In genomic region chr1:45339694-45340558, GRCh38 we compare ENCODE assay signal across 8 cellular contexts. TPM values are rescaled to one million over a fixed set of nuclear protein-coding genes. Genes with fewer than 3 reads are reported as not detected.
A peak's percentile ranks its signal among the peaks of the same experiment; 100 is the strongest.
DNase-seq lines count a peak whose midpoint lies in the region; ATAC-seq and TF ChIP-seq lines count a peak whose summit lies in the region.

TSS of gene MUTYH (minus strand) at chr1:45340440. CDS start at chr1:45334505, 5,935 bp downstream.
TSS of gene TOE1 (plus strand) at chr1:45340170. CDS start at chr1:45340253, 83 bp downstream.

- H3K4me1 ChIP-seq in heart left ventricle (peaks cover 0 to 32% (median 23%) of the 10 kb centered on the region in 12 donors), trophoblast cell (ENCODE audit: control insufficient read depth in 1 of 2, insufficient read depth in 2 of 2, low read length in 2 of 2) (peaks cover 10 to 15% of the 10 kb centered on the region in 2 experiments), transverse colon (peaks cover 9 to 58% (median 43%) of the 10 kb centered on the region in 4 donors)

- peak within 1 kb of the TSS; percentile 74 for H3K18ac ChIP-seq in trophoblast cell (ENCODE audit: low read length)

- TF ChIP-seq POLR2A in heart left ventricle (IDR thresholded peaks at IDR 0.05) (peak in 1 of 2 donors; percentile 60), transverse colon (IDR thresholded peaks at IDR 0.05) (peak; percentile 94)

- H2BK120ac ChIP-seq in trophoblast cell (ENCODE audit: insufficient read depth, low read length, poor library complexity) = peak within 1 kb of the TSS; percentile 71

- ATAC-seq in HG02870 (IDR thresholded peaks at IDR 0.05; ENCODE audit: unreplicated experiment) = peak; percentile 77
- ATAC-seq in heart left ventricle = peak; percentile 92 to 96 (median 96)

- H3K9ac ChIP-seq in trophoblast cell (ENCODE audit: low read length) = peak within 1 kb of the TSS; percentile 92

- H3K79me1 ChIP-seq in trophoblast cell (ENCODE audit: low read length) = peaks cover 10% of the 10 kb centered on the region

- TF ChIP-seq EP300 in transverse colon (IDR thresholded peaks at IDR 0.05; ENCODE audit: low read depth) = no peak

- peak within 1 kb of the TSS; percentile 59 for H2AFZ ChIP-seq in trophoblast cell (ENCODE audit: insufficient read depth, low read length, poor library complexity)

- peak within 1 kb of the TSS; percentile 20 for H3K4ac ChIP-seq in trophoblast cell (ENCODE audit: low read depth, low read length)

- H3K9me3 ChIP-seq in heart left ventricle (no peaks in the 10 kb centered on the region), trophoblast cell (ENCODE audit: insufficient read depth, low read depth, low read length) (no peaks in the 10 kb centered on the region), transverse colon (no peaks in the 10 kb centered on the region)

- WGBS in heart left ventricle, 4 donors = 0 to 1% (median 0%) methylated on average over 47 to 74 of the region's 74 CpGs
- no CpG with 5 or more reads among the region's 74 CpGs for WGBS in trophoblast cell (ENCODE audit: extremely low coverage, insufficient coverage, insufficient read length)
- 1% methylated on average over 40 of the region's 74 CpGs; no CpG with 5 or more reads in 1 of the 2 donors for WGBS in transverse colon (ENCODE audit: low coverage in 1 of 2), 2 donors

- intact Hi-C loops in heart left ventricle (cut with DNase I) (loop anchor here in 4 of 10 donors (2.0 to 5.0 kb wide), 3 partner anchors 37 to 152 kb away; partner anchors contain the start of gene TESK2 (in 1 of the 4)), transverse colon (cut with DNase I; ENCODE audit: low total_unique reads) (no loop called here)

- H4K12ac ChIP-seq in trophoblast cell (ENCODE audit: low read depth, low read length) = peak within 1 kb of the TSS; percentile 94

- H3K4me3 ChIP-seq in heart left ventricle = peak within 1 kb of the TSS; percentile 65 to 98 (median 86)
- peak within 1 kb of the TSS; percentile 76 for H3K4me3 ChIP-seq in trophoblast cell (ENCODE audit: low read depth, low read length)
- peak within 1 kb of the TSS; percentile 60 to 89 (median 68) for H3K4me3 ChIP-seq in transverse colon

- no peak within 1 kb of the TSS for H2AK5ac ChIP-seq in trophoblast cell (ENCODE audit: low read length)

- in situ Hi-C loops in GM13977 (cut with MboI; ENCODE audit: low pct_unique_long_range_greater_than_20kb, low sequenced_read_pairs, unreplicated experiment) = no loop called here
- in situ Hi-C loops in transverse colon (cut with MboI; ENCODE audit: low pct_ligation_motif_present in 1 of 4, low pct_unique_long_range_greater_than_20kb in 1 of 4, low sequenced_read_pairs in 3 of 4) = loop anchor here in 1 of 4 donors (10.0 kb wide), 1 partner anchor 235 kb away; no protein-coding TSS in a partner anchor

- peaks cover 6% of the 10 kb centered on the region for H3K79me2 ChIP-seq in trophoblast cell (ENCODE audit: control insufficient read depth, insufficient read depth, low read length, poor library complexity)

- H2BK12ac ChIP-seq in trophoblast cell (ENCODE audit: low read length) = no peak within 1 kb of the TSS

- H3K14ac ChIP-seq in trophoblast cell (ENCODE audit: low read length) = peak within 1 kb of the TSS; percentile 90

- H3K27ac ChIP-seq in heart left ventricle (peak within 1 kb of the TSS; percentile 89 to 99 (median 98)), trophoblast cell (ENCODE audit: low read depth, low read length) (peak within 1 kb of the TSS; percentile 77), transverse colon (peak within 1 kb of the TSS; percentile 90 to 98 (median 96))

- H3K23ac ChIP-seq in trophoblast cell (ENCODE audit: low read length) = no peak within 1 kb of the TSS

- no peak for TF ChIP-seq CTCF in GM13977 (IDR thresholded peaks at IDR 0.05; ENCODE audit: extremely low read depth, insufficient read depth, missing control alignments)
- TF ChIP-seq CTCF in heart left ventricle (IDR thresholded peaks at IDR 0.05) = peak in 3 of 12 donors; percentile 5 to 27 (median 26)
- TF ChIP-seq CTCF in transverse colon (IDR thresholded peaks at IDR 0.05) = no peak

- peak within 1 kb of the TSS; percentile 59 for H4K91ac ChIP-seq in trophoblast cell (ENCODE audit: low read depth, low read length)

- peaks cover 0 to 37% (median 34%) of the 10 kb centered on the region in 9 donors for H3K36me3 ChIP-seq in heart left ventricle
- peaks cover 21 to 26% of the 10 kb centered on the region in 2 experiments for H3K36me3 ChIP-seq in trophoblast cell (ENCODE audit: control insufficient read depth in 1 of 2, insufficient read depth in 2 of 2, low read length in 2 of 2)
- peaks cover 0 to 26% (median 9%) of the 10 kb centered on the region in 4 donors for H3K36me3 ChIP-seq in transverse colon

- H4K8ac ChIP-seq in trophoblast cell (ENCODE audit: low read depth, low read length) = peak within 1 kb of the TSS; percentile 88

- peak; percentile 94 for DNase-seq in GM13977 (ENCODE audit: low spot score)
- peak; percentile 71 for DNase-seq in NCI-H146 treated with DMSO at 0.1 percent for 48 hours (lab: John Stamatoyannopoulos, UW; ENCODE audit: unreplicated experiment)
- peak; percentile 78 to 98 (median 85) for DNase-seq in T-helper 1 cell
- DNase-seq in amniotic epithelial cell (ENCODE audit: low read depth) = peak; percentile 87
- DNase-seq in heart left ventricle = peak; percentile 93 to 96 (median 96)
- peak; percentile 87 to 91 for DNase-seq in trophoblast cell
- DNase-seq in transverse colon = peak; percentile 95

- H3K27me3 ChIP-seq in heart left ventricle = no peaks in the 10 kb centered on the region
- no peaks in the 10 kb centered on the region for H3K27me3 ChIP-seq in trophoblast cell (ENCODE audit: insufficient read depth, low read length)
- no peaks in the 10 kb centered on the region for H3K27me3 ChIP-seq in transverse colon

- peak within 1 kb of the TSS; percentile 71 for H2BK5ac ChIP-seq in trophoblast cell (ENCODE audit: low read depth, low read length, poor library complexity)

- peak within 1 kb of the TSS; percentile 77 for H3K4me2 ChIP-seq in trophoblast cell (ENCODE audit: low read length)

RNA-seq across cellular contexts. Expression of gene MUTYH, which starts in this region (rescaled TPM):
- total RNA-seq in heart left ventricle (10 to 100 TPM in 2 of 9 donors, 1 to 10 TPM in 7; 4.4 to 11.9 (median 7.1) TPM), transverse colon (10 to 100 TPM; 28.7 to 78.2 (median 49.0) TPM)
- polyA plus RNA-seq in heart left ventricle = 1 to 10 TPM; 7.0 TPM
- polyA plus RNA-seq in trophoblast cell (2013) = 10.0 and 10.3 TPM in 2 replicates

RNA-seq across cellular contexts. Expression of gene TOE1, which starts in this region (rescaled TPM):
- total RNA-seq in heart left ventricle (1 to 10 TPM; 2.7 to 7.9 (median 3.7) TPM), transverse colon (10 to 100 TPM in 3 of 4 donors, 1 to 10 TPM in 1; 4.8 to 58.7 (median 16.4) TPM)
- 1 to 10 TPM; 2.2 to 5.4 TPM for polyA plus RNA-seq in heart left ventricle
- polyA plus RNA-seq in trophoblast cell (2013) = 5.3 and 5.4 TPM in 2 replicates

Comparison
In these comparisons a context has a peak if more than half of its experiments do, and no peak if none do; other contexts are left out.
1. Peak in every context shown above with its lines: DNase-seq, ATAC-seq, H3K4me3 ChIP-seq and H3K27ac ChIP-seq.